In the genomic region with DNA sequence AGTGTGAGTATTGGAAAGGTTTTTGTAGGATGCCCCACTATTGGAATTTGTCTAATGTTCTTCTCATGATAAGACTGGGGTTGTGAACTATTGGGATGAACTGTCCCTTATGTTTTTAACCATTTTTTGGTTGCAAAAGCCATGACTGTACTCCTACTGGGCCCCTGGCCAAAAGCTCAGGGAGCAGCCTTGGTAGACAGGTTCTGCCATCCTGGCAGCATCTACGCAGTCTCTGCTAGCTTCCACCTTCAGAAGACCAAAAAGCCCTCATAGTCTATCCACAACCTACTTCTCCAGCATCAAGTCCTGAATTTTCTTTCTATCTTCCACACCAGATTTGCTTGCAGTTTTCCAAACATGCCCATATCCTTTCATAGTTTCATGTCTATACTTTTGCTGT, we compare ENCODE assay signal across 28 cellular contexts.
"Had no signal": no experiment of that assay in that cellular context is flagged by ENCODE, and none has a peak within 500 bp of the region (broad histone marks: within the 10 kb centered on the region; RNA-seq: fewer than 3 reads in every experiment).

No MANE protein-coding gene starts in this region.

- ATAC-seq: mucosa of descending colon; naive thymus-derived CD4-positive, alpha-beta T cell; natural killer cell treated with Interleukin-12 subunit alpha and Interleukin-12 subunit beta and Interleukin-15 and Interleukin-18, amount 100 ng/mL, for 72 hours; pancreas; right cardiac atrium; sciatic nerve; stimulated activated naive B cell treated with anti-CD40 and anti-IgM and Interleukin-4, amounts not matched to agents 10 μg/mL and 1 μg/mL and 100 μg/mL, for 72 hours; stimulated activated naive CD8-positive, alpha-beta T cell treated with anti-CD3 and anti-CD28 coated beads, Interleukin-15, Interleukin-2, amounts not matched to agents 100 U/mL and 50 U/mL, for 24 hours had no signal

- H3K4me1 Mint-ChIP-seq: memory B cell; naive thymus-derived CD4-positive, alpha-beta T cell; stimulated activated naive B cell treated with anti-CD40 and anti-IgM and Interleukin-4, amounts not matched to agents 10 μg/mL and 1 μg/mL and 100 μg/mL, for 72 hours had no signal

- DNase-seq: islet precursor cell; left ventricle myocardium inferior; midbrain; mucosa of descending colon; naive thymus-derived CD4-positive, alpha-beta T cell; pancreas; posterior cingulate gyrus; retina; right cardiac atrium; stimulated activated CD4-positive, alpha-beta T cell treated with anti-CD3 and anti-CD28 coated beads, Interleukin-12 subunit alpha, Interleukin-12 subunit beta, amount 100 ng/mL, for 4 hours; stimulated activated CD4-positive, alpha-beta T cell treated with anti-CD3 and anti-CD28 coated beads, Interleukin-15, amount 100 ng/mL, for 24 hours; stimulated activated CD4-positive, alpha-beta T cell treated with anti-CD3 and anti-CD28 coated beads, Interleukin-2, amount 100 ng/mL, for 24 hours; stimulated activated CD4-positive, alpha-beta T cell treated with anti-CD3 and anti-CD28 coated beads, Interleukin-4, amount 100 ng/mL, for 1 hour; stimulated activated naive B cell treated with anti-CD40 and anti-IgM and Interleukin-4, amounts not matched to agents 10 μg/mL and 1 μg/mL and 100 μg/mL, for 72 hours; stimulated activated naive CD8-positive, alpha-beta T cell treated with anti-CD3 and anti-CD28 coated beads, Interleukin-15, Interleukin-2, amounts not matched to agents 100 U/mL and 50 U/mL, for 24 hours; stomach; testis; transverse colon; upper lobe of left lung had no signal

- H3K9me3 ChIP-seq: left ventricle myocardium inferior, mucosa of descending colon, pancreas, prostate gland, stomach, testis, thyroid gland, transverse colon, upper lobe of left lung, vagina had no signal

- H3K36me3 Mint-ChIP-seq: memory B cell; naive thymus-derived CD4-positive, alpha-beta T cell; natural killer cell treated with Interleukin-12 subunit alpha and Interleukin-12 subunit beta and Interleukin-15 and Interleukin-18, amount 100 ng/mL, for 72 hours; stimulated activated naive B cell treated with anti-CD40 and anti-IgM and Interleukin-4, amounts not matched to agents 10 μg/mL and 1 μg/mL and 100 μg/mL, for 72 hours had no signal

- H3K9me3 Mint-ChIP-seq: memory B cell; neural crest cell; stimulated activated naive B cell treated with anti-CD40 and anti-IgM and Interleukin-4, amounts not matched to agents 10 μg/mL and 1 μg/mL and 100 μg/mL, for 72 hours had no signal

- H3K4me3 ChIP-seq: left ventricle myocardium inferior, lung, mucosa of descending colon, pancreas, prostate gland, skin epidermis, stomach, testis, thyroid gland, transverse colon, upper lobe of left lung, vagina had no signal

- H3K27me3 ChIP-seq: pancreas, testis, thyroid gland, transverse colon, upper lobe of left lung, vagina had no signal

- H3K27ac ChIP-seq: left ventricle myocardium inferior, pancreas, prostate gland, stomach, testis, transverse colon, upper lobe of left lung, vagina had no signal

- H3K27ac Mint-ChIP-seq: memory B cell; naive thymus-derived CD4-positive, alpha-beta T cell; natural killer cell treated with Interleukin-12 subunit alpha and Interleukin-12 subunit beta and Interleukin-15 and Interleukin-18, amount 100 ng/mL, for 72 hours; stimulated activated naive B cell treated with anti-CD40 and anti-IgM and Interleukin-4, amounts not matched to agents 10 μg/mL and 1 μg/mL and 100 μg/mL, for 72 hours had no signal

- H3K36me3 ChIP-seq: left ventricle myocardium inferior, pancreas, prostate gland, stomach, thyroid gland, transverse colon, upper lobe of left lung, vagina had no signal

- H3K4me3 Mint-ChIP-seq: memory B cell; naive thymus-derived CD4-positive, alpha-beta T cell; natural killer cell treated with Interleukin-12 subunit alpha and Interleukin-12 subunit beta and Interleukin-15 and Interleukin-18, amount 100 ng/mL, for 72 hours; neural crest cell; stimulated activated naive B cell treated with anti-CD40 and anti-IgM and Interleukin-4, amounts not matched to agents 10 μg/mL and 1 μg/mL and 100 μg/mL, for 72 hours had no signal

- H3K4me1 ChIP-seq: left ventricle myocardium inferior, pancreas, prostate gland, stomach, transverse colon, upper lobe of left lung, vagina had no signal
